ENCODE assay signal across 8 cellular contexts in the genomic region with DNA sequence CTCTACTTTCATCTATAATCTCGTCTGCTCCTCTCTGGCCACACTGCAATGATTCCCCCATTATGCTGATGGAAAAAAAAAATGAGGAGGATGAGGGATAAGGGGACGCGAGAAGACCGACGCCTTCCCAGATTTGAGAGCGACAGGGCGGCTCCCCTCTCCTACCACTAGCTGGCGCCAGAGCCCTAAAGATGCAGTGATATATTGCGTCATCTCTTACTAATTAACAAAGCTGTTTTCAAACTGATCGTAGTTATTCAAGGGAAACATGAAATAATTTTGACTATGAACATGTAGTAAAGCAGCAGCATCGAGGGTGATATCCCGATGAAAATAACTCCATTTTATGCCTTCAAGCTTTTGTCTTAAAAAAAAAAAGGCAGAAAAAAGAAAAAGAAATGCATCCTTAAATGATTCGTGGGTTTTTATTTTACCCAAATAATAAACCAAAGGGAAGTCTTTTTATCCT. TPM values are rescaled to one million over a fixed set of nuclear protein-coding genes. Genes with fewer than 3 reads are reported as not detected.
DNase-seq lines count a peak whose midpoint lies in the region; ATAC-seq, FAIRE-seq and TF ChIP-seq lines count a peak whose summit lies in the region.

No MANE protein-coding gene starts in this region.

- no peak for FAIRE-seq in astrocyte (lab: Jason Lieb, UNC)

- no peaks in the 10 kb centered on the region for H3K27me3 ChIP-seq in astrocyte (ENCODE audit: insufficient read depth, low read length)

- no peak overlapping the region for H3K27ac Mint-ChIP-seq in astrocyte (ENCODE audit: unreplicated experiment)

- ATAC-seq in HG02678 (IDR thresholded peaks at IDR 0.05; ENCODE audit: unreplicated experiment) (peak; percentile 66), GM18858 (IDR thresholded peaks at IDR 0.05; ENCODE audit: unreplicated experiment) (no peak)

- DNase-seq in GM10248 (ENCODE audit: extremely low spot score) (peak; percentile 63), NCI-H1694 treated with DMSO at 0.1 percent for 48 hours (lab: John Stamatoyannopoulos, UW) (peak; percentile 94), T-helper 2 cell (peak; percentile 49 to 73 (median 70)), astrocyte (ENCODE audit: low read depth) (peak; percentile 52), hepatic stellate cell (ENCODE audit: low spot score) (peak; percentile 44), retinal pigment epithelial cell (ENCODE audit: low read depth) (no peak)

- TF ChIP-seq CTCF in GM10248 (IDR thresholded peaks at IDR 0.05; ENCODE audit: control extremely low read depth, extremely low read depth, low read depth, missing control alignments) (peak; percentile 99), astrocyte (IDR thresholded peaks at IDR 0.05; ENCODE audit: insufficient read depth, low read depth, low read length) (peak; percentile 100), retinal pigment epithelial cell (conservative IDR thresholded peaks at IDR 0.05; ENCODE audit: low read depth, low read length) (peak; percentile 100)

- H4K20me1 ChIP-seq in astrocyte (ENCODE audit: insufficient read depth, low read length), result no peaks in the 10 kb centered on the region

- POLR2A ChIA-PET in GM10248 (lab: Yijun Ruan, JAX), result interaction anchor here (1.6 kb wide), 1 partner anchor 100 kb away, joined by 9 read pairs; a partner anchor contains a TSS

- H3K9me3 Mint-ChIP-seq in astrocyte (ENCODE audit: unreplicated experiment), result no peaks in the 10 kb centered on the region

- no peaks in the 10 kb centered on the region for H3K27me3 Mint-ChIP-seq in astrocyte (ENCODE audit: low read depth, unreplicated experiment)

- peak overlapping the region; percentile 83 for H3K9ac ChIP-seq in astrocyte (ENCODE audit: low read length)

- H3K4me1 Mint-ChIP-seq in astrocyte (ENCODE audit: low read depth, unreplicated experiment), result peaks cover 26% of the 10 kb centered on the region

- no peaks in the 10 kb centered on the region for H3K36me3 ChIP-seq in astrocyte (ENCODE audit: insufficient read depth, low read length)

- H3K9me3 ChIP-seq in astrocyte (ENCODE audit: insufficient read depth, low read depth, low read length), result no peaks in the 10 kb centered on the region

- CTCF ChIA-PET in GM10248 (lab: Yijun Ruan, JAX), result interaction anchor here (0.6 to 6.5 kb wide), 75 partner anchors 8 to 1124 kb away, joined by 3 to 157 read pairs (median 5); a partner anchor contains a TSS

- peak overlapping the region; percentile 88 for H3K4me2 ChIP-seq in astrocyte (ENCODE audit: low read length)

- H3K79me2 ChIP-seq in astrocyte (ENCODE audit: insufficient read depth, low read length), result no peaks in the 10 kb centered on the region

- peak overlapping the region; percentile 55 for H3K4me3 ChIP-seq in astrocyte (ENCODE audit: insufficient read depth, low read depth, low read length)
- H3K4me3 ChIP-seq in retinal pigment epithelial cell (ENCODE audit: low read length), result peak overlapping the region; percentile 47

- H3K4me3 Mint-ChIP-seq in astrocyte (ENCODE audit: unreplicated experiment), result no peak overlapping the region

- peaks cover 36% of the 10 kb centered on the region for H3K4me1 ChIP-seq in astrocyte (ENCODE audit: insufficient read depth, low read length)

- no peaks in the 10 kb centered on the region for H3K36me3 Mint-ChIP-seq in astrocyte (ENCODE audit: low read depth, unreplicated experiment)

- H2AFZ ChIP-seq in astrocyte (ENCODE audit: low read depth, low read length), result peak overlapping the region; percentile 85

- peak overlapping the region; percentile 81 for H3K27ac ChIP-seq in astrocyte (ENCODE audit: low read depth, low read length)

RNA-seq across cellular contexts. Expression of a gene that starts 48.0 kb away (rescaled TPM):
- total RNA-seq in astrocyte, result 147 and 184 TPM in 2 replicates
